ENCODE assay signal across 8 cellular contexts in the genomic region with DNA sequence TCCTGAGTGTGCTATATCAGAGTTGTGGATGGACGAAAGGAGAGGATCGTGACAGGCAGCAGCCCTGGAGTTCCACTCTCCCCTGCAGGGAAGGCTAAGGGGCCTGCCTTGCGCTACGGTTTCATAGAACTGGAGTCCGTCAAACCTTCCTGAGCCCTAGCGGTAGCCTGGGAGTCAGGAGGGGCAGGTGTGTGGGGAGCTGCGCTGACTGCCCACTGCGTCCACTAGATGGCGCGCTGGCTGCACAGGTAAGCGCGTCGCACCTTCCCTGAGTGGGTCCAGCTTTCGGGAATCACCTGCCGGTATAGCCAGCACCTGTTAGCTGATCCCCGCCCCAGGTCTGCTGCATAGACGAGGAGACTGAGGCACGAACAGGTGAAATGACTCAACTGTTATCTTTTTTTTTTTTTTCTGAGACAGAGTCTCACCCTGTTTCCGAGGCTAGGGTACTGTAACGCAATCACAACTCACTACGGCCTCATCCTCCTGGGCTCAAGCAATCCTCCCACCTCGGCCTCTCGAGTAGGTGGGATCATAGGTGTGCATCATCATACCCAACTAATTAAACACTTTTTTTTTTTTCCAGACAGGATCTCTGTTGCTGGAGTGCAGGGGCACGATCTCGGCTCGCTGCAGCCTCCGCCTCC. TPM values are rescaled to one million over a fixed set of nuclear protein-coding genes. Genes with fewer than 3 reads are reported as not detected.
DNase-seq lines count a peak whose midpoint lies in the region; ATAC-seq, FAIRE-seq and TF ChIP-seq lines count a peak whose summit lies in the region.
"Had no signal": no experiment of that assay in that cellular context is flagged by ENCODE, and none has a peak within 500 bp of the region (broad histone marks: within the 10 kb centered on the region; RNA-seq: fewer than 3 reads in every experiment).

No MANE protein-coding gene starts in this region.

- peaks cover 16 to 24% of the 10 kb centered on the region in 2 donors for H3K27me3 Mint-ChIP-seq in T-cell

- H3K4me1 Mint-ChIP-seq in T-cell, result peaks cover 0 to 4% (median 3%) of the 10 kb centered on the region in 3 donors

- no peaks in the 10 kb centered on the region for H3K36me3 Mint-ChIP-seq in T-cell

- no peaks in the 10 kb centered on the region for H3K9me3 Mint-ChIP-seq in T-cell

- peak; percentile 66 to 84 (median 74) for ATAC-seq in T-cell (replicated peaks in 1 of 4)

- no peak overlapping the region for H3K4me3 Mint-ChIP-seq in T-cell

- CTCF ChIA-PET in T-cell (lab: Charles Lee), result interaction anchor here (0.6 to 1.5 kb wide), 5 partner anchors 20 to 417 kb away, joined by 3 to 5 read pairs (median 3); a partner anchor contains a TSS

- TF ChIP-seq CTCF in astrocyte of the cerebellum (IDR thresholded peaks at IDR 0.05; ENCODE audit: low read depth, low read length, missing control alignments), result peak; percentile 95

- no peak overlapping the region for H3K27ac Mint-ChIP-seq in T-cell

- FAIRE-seq in GM18507 (lab: Jason Lieb, UNC), result peak; percentile 26
- FAIRE-seq: endometrium had no signal

- POLR2A ChIA-PET in T-cell (lab: Charles Lee), result no interaction called here

- in situ Hi-C loops in astrocyte of the cerebellum (cut with HindIII; ENCODE audit: low sequenced_read_pairs), result no loop called here

- peak; percentile 58 for DNase-seq in GM18507 (ENCODE audit: extremely low spot score, insufficient read length, low read depth)
- DNase-seq in NCI-H1105 (lab: John Stamatoyannopoulos, UW), result peak; percentile 86
- DNase-seq in T-cell, result peak in 33 of 34 experiments; percentile 16 to 66 (median 41)
- DNase-seq in astrocyte of the cerebellum (ENCODE audit: low read depth), result no peak
- peak; percentile 29 for DNase-seq in iris pigment epithelial cell (ENCODE audit: low read depth)
- DNase-seq in stimulated activated CD4-positive, alpha-beta T cell treated with anti-CD3 and anti-CD28 coated beads, Interleukin-4, amount 100 ng/mL, for 48 hours (ENCODE audit: low read depth in 2 of 2), result peak; percentile 40 to 62
- no peak for DNase-seq in midbrain (lab: John Stamatoyannopoulos, UW)

- H3K4me3 ChIP-seq in astrocyte of the cerebellum (ENCODE audit: low read depth, low read length), result no peak overlapping the region

RNA-seq across cellular contexts. Expression of a gene that starts 20.2 kb away (rescaled TPM):
- 1 to 10 TPM in 4 of 5 donors, under 1 TPM in 1; 0.92 to 2.6 (median 1.5) TPM for total RNA-seq in T-cell

Comparison
In these comparisons a context has a peak if more than half of its experiments do, and no peak if none do; other contexts are left out.
1. DNase-seq: peak in GM18507 (single experiment), NCI-H1105 (single experiment), T-cell (33 of 34), iris pigment epithelial cell (single experiment) and stimulated activated CD4-positive, alpha-beta T cell treated with anti-CD3 and anti-CD28 coated beads, Interleukin-4, amount 100 ng/mL, for 48 hours (2 of 2); none in astrocyte of the cerebellum (single experiment) and midbrain (single experiment).